Comparison of ENCODE assay signal across 34 cellular contexts in the genomic region with DNA sequence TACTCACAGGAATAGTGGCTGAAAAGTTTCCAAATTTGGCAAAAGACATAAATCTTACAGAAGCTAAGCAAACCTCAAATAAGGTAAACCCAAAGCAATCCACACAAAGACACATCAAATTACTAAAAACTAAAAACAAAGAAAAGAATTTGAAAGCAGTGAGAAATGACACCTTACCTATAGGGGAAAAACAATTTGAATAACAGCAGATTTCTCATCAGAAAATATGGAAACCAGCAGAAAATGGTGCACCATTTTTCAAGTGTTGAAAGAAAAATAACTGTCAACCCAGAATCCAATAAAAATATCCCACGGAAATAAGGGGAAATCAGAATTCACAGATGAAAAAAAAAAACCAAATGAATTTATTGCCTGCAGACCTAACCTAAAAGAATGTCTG.
A peak's percentile ranks its signal among the peaks of the same experiment; 100 is the strongest.
DNase-seq lines count a peak whose midpoint lies in the region; ATAC-seq, FAIRE-seq and TF ChIP-seq lines count a peak whose summit lies in the region.
"Had no signal": no experiment of that assay in that cellular context is flagged by ENCODE, and none has a peak within 500 bp of the region (broad histone marks: within the 10 kb centered on the region; RNA-seq: fewer than 3 reads in every experiment).

No MANE protein-coding gene starts in this region.

- no peaks in the 10 kb centered on the region for H3K4me1 Mint-ChIP-seq in WTC11
- H3K4me1 Mint-ChIP-seq: B cell; CD14-positive monocyte; CD4-positive, CD25-positive, alpha-beta regulatory T cell; CD8-positive, alpha-beta memory T cell had no signal

- 97% methylated on average over 1 of the region's 1 CpG for WGBS in HepG2 (ENCODE audit: low lambda C conversion rate)
- WGBS in right lobe of liver (ENCODE audit: insufficient coverage, low coverage, low lambda C conversion rate, missing lambda C conversion rate): 88% methylated on average over 1 of the region's 1 CpG
- 90 to 97% methylated on average over 1 of the region's 1 CpG for WGBS in tibial nerve, 2 donors

- H3K9me3 Mint-ChIP-seq in WTC11: peaks cover 15% of the 10 kb centered on the region
- H3K9me3 Mint-ChIP-seq: CD4-positive, alpha-beta T cell had no signal

- CTCF ChIA-PET in HepG2 (lab: Yijun Ruan, JAX; ENCODE audit: low intra/inter-chr PET ratio, low total read pairs) (no interaction called here), WTC11 (lab: Charles Lee) (no interaction called here)

- H3K36me3 Mint-ChIP-seq in WTC11: peaks cover 21% of the 10 kb centered on the region

- no peak overlapping the region for H3K9ac ChIP-seq in HepG2 (ENCODE audit: insufficient read depth, low read depth, low read length)
- H3K9ac ChIP-seq: BLaER1; BLaER1 treated with 17β-estradiol and CSF1 and Interleukin-3, amounts not matched to agents 10 nM and 100 nM had no signal

- intact Hi-C loops in HepG2 (cut with micrococcal nuclease; ENCODE audit: unreplicated experiment): no loop called here
- intact Hi-C loops in right lobe of liver (cut with DNase I): no loop called here

- TF ChIP-seq POLR2A in HepG2 (IDR thresholded peaks at IDR 0.05; ENCODE audit: insufficient read depth in 1 of 2, low read depth in 2 of 2, low read length in 2 of 2) (no peak), right lobe of liver (IDR thresholded peaks at IDR 0.05) (no peak), tibial nerve (IDR thresholded peaks at IDR 0.05) (no peak)

- ATAC-seq in HepG2 (no peak), right lobe of liver (no peak), WTC11 (no peak)
- ATAC-seq: A549; CD8-positive, alpha-beta T cell had no signal

- H3K27me3 Mint-ChIP-seq in WTC11 (ENCODE audit: low read depth): no peaks in the 10 kb centered on the region
- H3K27me3 Mint-ChIP-seq: B cell; CD4-positive, alpha-beta memory T cell; CD4-positive, alpha-beta T cell; CD4-positive, CD25-positive, alpha-beta regulatory T cell; CD8-positive, alpha-beta memory T cell had no signal

- H3K27ac Mint-ChIP-seq in WTC11: no peak overlapping the region
- H3K27ac Mint-ChIP-seq: B cell; CD14-positive monocyte; CD4-positive, alpha-beta T cell; CD4-positive, CD25-positive, alpha-beta regulatory T cell; CD8-positive, alpha-beta memory T cell; CD8-positive, alpha-beta T cell had no signal

- no peak for TF ChIP-seq EP300 in HepG2 (IDR thresholded peaks at IDR 0.05; ENCODE audit: low read depth in 2 of 2, low read length in 2 of 2)
- no peak for TF ChIP-seq EP300 in HepG2 (CRISPR knock-in tag; IDR thresholded peaks at IDR 0.05; ENCODE audit: borderline replicate concordance)
- no peak for TF ChIP-seq EP300 in tibial nerve (IDR thresholded peaks at IDR 0.05)

- BruUV-seq in HepG2 (replicated peaks; lab: Mats Ljungman, UMichigan): no TSS peak

- no peaks in the 10 kb centered on the region for H4K20me1 ChIP-seq in HepG2 (ENCODE audit: insufficient read depth, low read length)
- H4K20me1 ChIP-seq: BLaER1; BLaER1 treated with 17β-estradiol and CSF1 and Interleukin-3, amounts not matched to agents 10 nM and 100 nM had no signal

- no peak for FAIRE-seq in HepG2 (lab: Jason Lieb, UNC)
- FAIRE-seq in GM19239 (lab: Jason Lieb, UNC): peak; percentile 4
- FAIRE-seq: A204.1, A549 had no signal

- in situ Hi-C loops in HepG2 (cut with HindIII; ENCODE audit: extremely low pct_ligation_motif_present, low pct_unique_long_range_greater_than_20kb): no loop called here

- H2AFZ ChIP-seq in HepG2 (ENCODE audit: low read length): no peak overlapping the region

- H3K9me3 ChIP-seq in HepG2 (ENCODE audit: low read length) (no peaks in the 10 kb centered on the region), right lobe of liver (no peaks in the 10 kb centered on the region), tibial nerve (peaks cover 0 to 14% (median 2%) of the 10 kb centered on the region in 4 donors)
- H3K9me3 ChIP-seq: A549, BE2C, Caco-2 had no signal

- POLR2A ChIA-PET in HepG2 (lab: Yijun Ruan, JAX) (no interaction called here), WTC11 (lab: Charles Lee) (no interaction called here)

- H3K4me3 ChIP-seq in HepG2 (replicated peaks in 1 of 3; ENCODE audit: insufficient read depth in 1 of 3, low read depth in 2 of 3, low read length in 3 of 3) (no peak overlapping the region), right lobe of liver (no peak overlapping the region), tibial nerve (no peak overlapping the region)
- H3K4me3 ChIP-seq: A549; BLaER1; BLaER1 treated with 17β-estradiol and CSF1 and Interleukin-3, amounts not matched to agents 10 nM and 100 nM had no signal

- H3K27ac ChIP-seq in HepG2 (ENCODE audit: extremely low read length, insufficient read depth, low read length): no peak overlapping the region
- no peak overlapping the region for H3K27ac ChIP-seq in right lobe of liver
- no peak overlapping the region for H3K27ac ChIP-seq in tibial nerve
- H3K27ac ChIP-seq: 22Rv1; A549; BLaER1; BLaER1 treated with 17β-estradiol and CSF1 and Interleukin-3, amounts not matched to agents 10 nM and 100 nM; C4-2B had no signal

- H3K79me2 ChIP-seq in HepG2 (ENCODE audit: insufficient read depth, low read length): no peaks in the 10 kb centered on the region

- H3K36me3 ChIP-seq in HepG2 (replicated peaks in 1 of 2; ENCODE audit: control insufficient read depth in 1 of 2, insufficient read depth in 2 of 2, low read length in 2 of 2): 0 out of 5 replicates have a peak, but pooled peaks cover 0 to 2% of the 10 kb centered on the region in 2 experiments
- H3K36me3 ChIP-seq in right lobe of liver: no peaks in the 10 kb centered on the region
- H3K36me3 ChIP-seq in tibial nerve: peaks cover 0 to 34% (median 0%) of the 10 kb centered on the region in 3 donors
- H3K36me3 ChIP-seq: BE2C had no signal

- TF ChIP-seq CTCF in HepG2 (CRISPR knock-in tag; IDR thresholded peaks at IDR 0.05) (no peak), right lobe of liver (IDR thresholded peaks at IDR 0.05) (no peak), WTC11 (IDR thresholded peaks at IDR 0.05) (no peak), tibial nerve (IDR thresholded peaks at IDR 0.05) (no peak)

- DNase-seq in HepG2 (ENCODE audit: low spot score): no peak
- DNase-seq in right lobe of liver: no peak
- DNase-seq in GM19239 (ENCODE audit: insufficient read length, low spot score): no peak
- no peak for DNase-seq in WTC11 (ENCODE audit: low spot score)
- DNase-seq in activated naive CD4-positive, alpha-beta T cell (lab: John Stamatoyannopoulos, UW): no peak
- no peak for DNase-seq in tibial nerve (ENCODE audit: low spot score in 2 of 2)
- DNase-seq: 8988T; ACHN; AML-193; BE2C; C1 segment of cervical spinal cord; Caco-2; Calu3; CD4-positive, alpha-beta memory T cell; CD4-positive, alpha-beta T cell; CD4-positive, CD25-positive, alpha-beta regulatory T cell; CD8-positive, alpha-beta memory T cell; CD8-positive, alpha-beta T cell; COR-L47; DMS 273 treated with DMSO at 0.1 percent for 48 hours; DMS153; DMS53; DMS79; DMS79 treated with DMSO at 0.1 percent for 48 hours; DND-41; EL had no signal

- no peaks in the 10 kb centered on the region for H3K4me1 ChIP-seq in HepG2 (ENCODE audit: insufficient read depth, low read length)
- no peaks in the 10 kb centered on the region for H3K4me1 ChIP-seq in right lobe of liver
- no peaks in the 10 kb centered on the region for H3K4me1 ChIP-seq in tibial nerve
- H3K4me1 ChIP-seq: A549; BE2C; BLaER1; BLaER1 treated with 17β-estradiol and CSF1 and Interleukin-3, amounts not matched to agents 10 nM and 100 nM; Caco-2 had no signal

- TF ChIP-seq RAD21 in HepG2 (CRISPR knock-in tag; IDR thresholded peaks at IDR 0.05): no peak

- no peaks in the 10 kb centered on the region for H3K27me3 ChIP-seq in HepG2 (ENCODE audit: control insufficient read depth in 1 of 2, insufficient read depth in 2 of 2, low read length in 2 of 2)
- no peaks in the 10 kb centered on the region for H3K27me3 ChIP-seq in right lobe of liver
- no peaks in the 10 kb centered on the region for H3K27me3 ChIP-seq in tibial nerve
- H3K27me3 ChIP-seq: BE2C; BLaER1; BLaER1 treated with 17β-estradiol and CSF1 and Interleukin-3, amounts not matched to agents 10 nM and 100 nM had no signal

- H3K4me3 Mint-ChIP-seq in WTC11: no peak overlapping the region
- H3K4me3 Mint-ChIP-seq: B cell; CD14-positive monocyte; CD4-positive, alpha-beta memory T cell; CD4-positive, alpha-beta T cell; CD4-positive, CD25-positive, alpha-beta regulatory T cell; CD8-positive, alpha-beta memory T cell; CD8-positive, alpha-beta T cell had no signal

- no peak overlapping the region for H3K4me2 ChIP-seq in HepG2 (ENCODE audit: low read depth, low read length)
- H3K4me2 ChIP-seq: A549; BLaER1; BLaER1 treated with 17β-estradiol and CSF1 and Interleukin-3, amounts not matched to agents 10 nM and 100 nM had no signal

TF ChIP-seq in HepG2, 621 proteins besides CTCF, POLR2A, EP300 and RAD21 (continues in another document):
- TF ChIP-seq, protein P1, sequence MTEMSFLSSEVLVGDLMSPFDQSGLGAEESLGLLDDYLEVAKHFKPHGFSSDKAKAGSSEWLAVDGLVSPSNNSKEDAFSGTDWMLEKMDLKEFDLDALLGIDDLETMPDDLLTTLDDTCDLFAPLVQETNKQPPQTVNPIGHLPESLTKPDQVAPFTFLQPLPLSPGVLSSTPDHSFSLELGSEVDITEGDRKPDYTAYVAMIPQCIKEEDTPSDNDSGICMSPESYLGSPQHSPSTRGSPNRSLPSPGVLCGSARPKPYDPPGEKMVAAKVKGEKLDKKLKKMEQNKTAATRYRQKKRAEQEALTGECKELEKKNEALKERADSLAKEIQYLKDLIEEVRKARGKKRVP (CRISPR knock-in tag; IDR thresholded peaks at IDR 0.05): no peak

TF ChIP-seq in WTC11, 78 proteins besides CTCF, POLR2A, EP300 and RAD21:
- TF ChIP-seq, protein P2, sequence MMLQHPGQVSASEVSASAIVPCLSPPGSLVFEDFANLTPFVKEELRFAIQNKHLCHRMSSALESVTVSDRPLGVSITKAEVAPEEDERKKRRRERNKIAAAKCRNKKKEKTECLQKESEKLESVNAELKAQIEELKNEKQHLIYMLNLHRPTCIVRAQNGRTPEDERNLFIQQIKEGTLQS (CRISPR knock-in tag; conservative IDR thresholded peaks at IDR 0.05): no peak
- TF ChIP-seq ZNF317 (CRISPR knock-in tag; IDR thresholded peaks at IDR 0.05; ENCODE audit: borderline replicate concordance, low read depth): peak; percentile 62; the same call in 1 of the 2 replicates
